In genomic region chr11:46236918-46237247, GRCh38 we compare ENCODE assay signal across 7 cellular contexts. TPM values are rescaled to one million over a fixed set of nuclear protein-coding genes. Genes with fewer than 3 reads are reported as not detected.
DNase-seq lines count a peak whose midpoint lies in the region; ATAC-seq and TF ChIP-seq lines count a peak whose summit lies in the region.

No MANE protein-coding gene starts in this region.

- H3K9me2 ChIP-seq in GM23338 (ENCODE audit: insufficient read depth) = peaks cover 7% of the 10 kb centered on the region; the same call in 1 of the 2 replicates

- no peak overlapping the region for H3K27ac Mint-ChIP-seq in GM23338
- peak overlapping the region; percentile 55 for H3K27ac Mint-ChIP-seq in osteocyte (ENCODE audit: unreplicated experiment)

- H3K79me2 ChIP-seq in GM23338 (replicated peaks; ENCODE audit: insufficient read depth) = no peaks in the 10 kb centered on the region

- H3K4me1 Mint-ChIP-seq in GM23338 (peaks cover 34% of the 10 kb centered on the region), osteocyte (ENCODE audit: unreplicated experiment) (peaks cover 38% of the 10 kb centered on the region)

- no peak overlapping the region for H3K27ac ChIP-seq in GM23338 (ENCODE audit: low read depth)
- peak overlapping the region; percentile 75 for H3K27ac ChIP-seq in RWPE2 (ENCODE audit: poor library complexity, severe bottlenecking)
- peak overlapping the region; percentile 78 for H3K27ac ChIP-seq in epithelial cell of prostate

- peaks cover 10% of the 10 kb centered on the region; the same call in 1 of the 3 replicates for H3K9me3 Mint-ChIP-seq in GM23338
- no peaks in the 10 kb centered on the region for H3K9me3 Mint-ChIP-seq in osteocyte (ENCODE audit: unreplicated experiment)

- H3K4me1 ChIP-seq in GM23338 (ENCODE audit: insufficient read depth) (peaks cover 31% of the 10 kb centered on the region), RWPE2 (ENCODE audit: insufficient read depth, poor library complexity, severe bottlenecking) (peaks cover 17% of the 10 kb centered on the region)

- H4K20me1 ChIP-seq in GM23338 (replicated peaks; ENCODE audit: insufficient read depth) = no peaks in the 10 kb centered on the region

- H3K27me3 ChIP-seq in GM23338 (ENCODE audit: insufficient read depth) = peaks cover 32% of the 10 kb centered on the region
- no peaks in the 10 kb centered on the region for H3K27me3 ChIP-seq in RWPE2 (ENCODE audit: insufficient read depth, poor library complexity, severe bottlenecking)

- peak overlapping the region; percentile 77 for H3K4me3 Mint-ChIP-seq in GM23338
- peak overlapping the region; percentile 75 for H3K4me3 Mint-ChIP-seq in osteocyte (ENCODE audit: unreplicated experiment)

- DNase-seq in GM23338 (ENCODE audit: low spot score) (no peak), RWPE2 (ENCODE audit: low spot score) (no peak), epithelial cell of prostate (ENCODE audit: low read depth, low spot score) (no peak), osteocyte (ENCODE audit: extremely low spot score, unreplicated experiment) (no peak), NOMO-1 treated with dmso at 0.1 percent for 144 hours (lab: John Stamatoyannopoulos, UW; ENCODE audit: unreplicated experiment) (no peak)

- peak overlapping the region; percentile 98 for H3K4me2 ChIP-seq in GM23338

- no peaks in the 10 kb centered on the region for H3K9me3 ChIP-seq in RWPE2 (ENCODE audit: severe bottlenecking)

- H3K36me3 Mint-ChIP-seq in GM23338 (ENCODE audit: low read depth) (peaks cover 4% of the 10 kb centered on the region), osteocyte (ENCODE audit: unreplicated experiment) (peaks cover 6% of the 10 kb centered on the region)

- peaks cover 20% of the 10 kb centered on the region for H3F3A ChIP-seq in GM23338 (replicated peaks; ENCODE audit: low read depth)

- no peaks in the 10 kb centered on the region for H3K36me3 ChIP-seq in GM23338 (ENCODE audit: insufficient read depth)
- H3K36me3 ChIP-seq in RWPE2 (ENCODE audit: low read depth) = no peaks in the 10 kb centered on the region

- ATAC-seq in GM23338 = no peak
- no peak for ATAC-seq in RWPE2 (ENCODE audit: low read depth)
- no peak for ATAC-seq in HG02938 (IDR thresholded peaks at IDR 0.05; ENCODE audit: unreplicated experiment)
- no peak for ATAC-seq in HG02763 (IDR thresholded peaks at IDR 0.05; ENCODE audit: unreplicated experiment)

- H3K27me3 Mint-ChIP-seq in GM23338 (ENCODE audit: insufficient read depth, low read depth, poor library complexity) = peaks cover 23% of the 10 kb centered on the region
- peaks cover 16% of the 10 kb centered on the region for H3K27me3 Mint-ChIP-seq in osteocyte (ENCODE audit: unreplicated experiment)

- no peak for TF ChIP-seq CTCF in GM23338 (conservative IDR thresholded peaks at IDR 0.05; ENCODE audit: low read depth in 2 of 2)
- no peak for TF ChIP-seq CTCF in RWPE2 (IDR thresholded peaks at IDR 0.05; ENCODE audit: poor library complexity, severe bottlenecking)
- no peak for TF ChIP-seq CTCF in osteocyte (IDR thresholded peaks at IDR 0.05)

- H3K4me3 ChIP-seq in GM23338 (peak overlapping the region; percentile 81), RWPE2 (ENCODE audit: severe bottlenecking) (peak overlapping the region; percentile 37)

- peak overlapping the region; percentile 98 for H2AFZ ChIP-seq in GM23338

TF ChIP-seq in GM23338, 12 proteins besides CTCF, POLR2A, EP300 and RAD21:
- TF ChIP-seq, protein P1, sequence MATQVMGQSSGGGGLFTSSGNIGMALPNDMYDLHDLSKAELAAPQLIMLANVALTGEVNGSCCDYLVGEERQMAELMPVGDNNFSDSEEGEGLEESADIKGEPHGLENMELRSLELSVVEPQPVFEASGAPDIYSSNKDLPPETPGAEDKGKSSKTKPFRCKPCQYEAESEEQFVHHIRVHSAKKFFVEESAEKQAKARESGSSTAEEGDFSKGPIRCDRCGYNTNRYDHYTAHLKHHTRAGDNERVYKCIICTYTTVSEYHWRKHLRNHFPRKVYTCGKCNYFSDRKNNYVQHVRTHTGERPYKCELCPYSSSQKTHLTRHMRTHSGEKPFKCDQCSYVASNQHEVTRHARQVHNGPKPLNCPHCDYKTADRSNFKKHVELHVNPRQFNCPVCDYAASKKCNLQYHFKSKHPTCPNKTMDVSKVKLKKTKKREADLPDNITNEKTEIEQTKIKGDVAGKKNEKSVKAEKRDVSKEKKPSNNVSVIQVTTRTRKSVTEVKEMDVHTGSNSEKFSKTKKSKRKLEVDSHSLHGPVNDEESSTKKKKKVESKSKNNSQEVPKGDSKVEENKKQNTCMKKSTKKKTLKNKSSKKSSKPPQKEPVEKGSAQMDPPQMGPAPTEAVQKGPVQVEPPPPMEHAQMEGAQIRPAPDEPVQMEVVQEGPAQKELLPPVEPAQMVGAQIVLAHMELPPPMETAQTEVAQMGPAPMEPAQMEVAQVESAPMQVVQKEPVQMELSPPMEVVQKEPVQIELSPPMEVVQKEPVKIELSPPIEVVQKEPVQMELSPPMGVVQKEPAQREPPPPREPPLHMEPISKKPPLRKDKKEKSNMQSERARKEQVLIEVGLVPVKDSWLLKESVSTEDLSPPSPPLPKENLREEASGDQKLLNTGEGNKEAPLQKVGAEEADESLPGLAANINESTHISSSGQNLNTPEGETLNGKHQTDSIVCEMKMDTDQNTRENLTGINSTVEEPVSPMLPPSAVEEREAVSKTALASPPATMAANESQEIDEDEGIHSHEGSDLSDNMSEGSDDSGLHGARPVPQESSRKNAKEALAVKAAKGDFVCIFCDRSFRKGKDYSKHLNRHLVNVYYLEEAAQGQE (IDR thresholded peaks at IDR 0.05; ENCODE audit: unreplicated experiment) = no peak
- TF ChIP-seq NANOG (IDR thresholded peaks at IDR 0.05; ENCODE audit: borderline replicate concordance) = no peak

RNA-seq across cellular contexts. Expression of gene CREB3L1, which starts 40.6 kb away (rescaled TPM):
- 4.5 and 8.5 TPM in 2 replicates for total RNA-seq in GM23338 (2014; rRNA removed; shearing (Covaris generic))
- 10.3 and 10.4 TPM in 2 replicates for polyA plus RNA-seq in GM23338 (2016; fragmentation: Nextera tagmentation; extraction: Ambion mirVana)
- 77.0 and 78.6 TPM in 2 replicates for total RNA-seq in osteocyte
